In genomic region chr2:52776571-52776970, GRCh38 we compare ENCODE assay signal across 25 cellular contexts.
"Had no signal": no experiment of that assay in that cellular context is flagged by ENCODE, and none has a peak within 500 bp of the region (broad histone marks: within the 10 kb centered on the region; RNA-seq: fewer than 3 reads in every experiment).

No MANE protein-coding gene starts in this region.

- H3K27ac ChIP-seq: neural progenitor cell, ovary, parathyroid adenoma, psoas muscle, right lobe of liver, sigmoid colon, stomach, thoracic aorta, thyroid gland, tibial nerve, upper lobe of right lung, uterus had no signal

- H3K9ac ChIP-seq: neural progenitor cell, parathyroid adenoma had no signal

- ATAC-seq: naive thymus-derived CD8-positive, alpha-beta T cell; psoas muscle; right cardiac atrium; right lobe of liver; stimulated activated effector memory CD8-positive, alpha-beta T cell treated with anti-CD3 and anti-CD28 coated beads, Interleukin-12 subunit alpha, Interleukin-12 subunit beta, amount 100 ng/mL, for 72 hours; stimulated activated naive B cell treated with anti-CD40 and anti-IgM and Interleukin-4, amounts not matched to agents 10 μg/mL and 1 μg/mL and 100 μg/mL, for 72 hours; upper lobe of right lung had no signal

- H3K36me3 ChIP-seq: neural progenitor cell, ovary, right lobe of liver, sigmoid colon, stomach, thoracic aorta, thyroid gland, tibial nerve, upper lobe of right lung, uterus had no signal

- H3K27me3 ChIP-seq: neural progenitor cell, ovary, right lobe of liver, sigmoid colon, stomach, thyroid gland, tibial nerve, upper lobe of right lung, uterus had no signal

- H3K9me3 ChIP-seq: ovary, psoas muscle, right lobe of liver, stomach, thoracic aorta, thyroid gland, tibial nerve, upper lobe of right lung, uterus had no signal

- H3K4me1 ChIP-seq: neural progenitor cell, parathyroid adenoma, psoas muscle, right lobe of liver, sigmoid colon, stomach, thyroid gland, tibial nerve, upper lobe of right lung, uterus had no signal

- DNase-seq: naive thymus-derived CD8-positive, alpha-beta T cell; occipital lobe; ovary; posterior cingulate gyrus; psoas muscle; right cardiac atrium; right lobe of liver; sigmoid colon; small intestine; stimulated activated CD4-positive, alpha-beta T cell treated with anti-CD3 and anti-CD28 coated beads, Interleukin-15, amount 100 ng/mL, for 24 hours; stimulated activated CD4-positive, alpha-beta T cell treated with anti-CD3 and anti-CD28 coated beads, Interleukin-2, amount 100 ng/mL, for 24 hours; stimulated activated CD4-positive, alpha-beta T cell treated with anti-CD3 and anti-CD28 coated beads, Interleukin-2, amount 100 ng/mL, for 48 hours; stimulated activated CD4-positive, alpha-beta T cell treated with anti-CD3 and anti-CD28 coated beads, Interleukin-4, amount 100 ng/mL, for 24 hours; stimulated activated naive B cell treated with anti-CD40 and anti-IgM and Interleukin-4, amounts not matched to agents 10 μg/mL and 1 μg/mL and 100 μg/mL, for 72 hours; stimulated activated naive CD4-positive, alpha-beta T cell treated with Interleukin-2 at 50 U/mL for 16 hours; stomach; thyroid gland; trophoblast cell; upper lobe of right lung; uterus had no signal

- H3K79me2 ChIP-seq: parathyroid adenoma had no signal

- H3K4me3 ChIP-seq: neural progenitor cell, ovary, psoas muscle, right lobe of liver, sigmoid colon, stomach, thoracic aorta, thyroid gland, tibial nerve, upper lobe of right lung, uterus had no signal

- H2AFZ ChIP-seq: neural progenitor cell, parathyroid adenoma had no signal

- H3K4me2 ChIP-seq: neural progenitor cell had no signal
